ENCODE assay signal across 12 cellular contexts in genomic region chr10:26540601-26541000, GRCh38.
DNase-seq lines count a peak whose midpoint lies in the region; ATAC-seq, FAIRE-seq and TF ChIP-seq lines count a peak whose summit lies in the region.
"Had no signal": no experiment of that assay in that cellular context is flagged by ENCODE, and none has a peak within 500 bp of the region (broad histone marks: within the 10 kb centered on the region; RNA-seq: fewer than 3 reads in every experiment).

No MANE protein-coding gene starts in this region.

- H3K4me1 Mint-ChIP-seq in astrocyte (ENCODE audit: low read depth, unreplicated experiment): peaks cover 8% of the 10 kb centered on the region

- H3K9ac ChIP-seq in astrocyte (ENCODE audit: low read length): no peak overlapping the region

- H3K9me3 ChIP-seq in A549 (no peaks in the 10 kb centered on the region), astrocyte (ENCODE audit: insufficient read depth, low read depth, low read length) (no peaks in the 10 kb centered on the region), mucosa of descending colon (no peaks in the 10 kb centered on the region)

- H3K36me3 ChIP-seq in astrocyte (ENCODE audit: insufficient read depth, low read length) (no peaks in the 10 kb centered on the region), mucosa of descending colon (ENCODE audit: low read depth) (no peaks in the 10 kb centered on the region)

- TF ChIP-seq RAD21 in A549 (conservative IDR thresholded peaks at IDR 0.05 in 1 of 2, IDR thresholded peaks at IDR 0.05 in 1 of 2): no peak

- no peaks in the 10 kb centered on the region for H3K27me3 ChIP-seq in astrocyte (ENCODE audit: insufficient read depth, low read length)

- CTCF ChIA-PET in A549 (lab: Yijun Ruan, JAX): no interaction called here

- TF ChIP-seq POLR2A in A549 (IDR thresholded peaks at IDR 0.05; ENCODE audit: low read length): no peak
- no peak for TF ChIP-seq POLR2A in GM12891 (IDR thresholded peaks at IDR 0.05; ENCODE audit: low read depth, low read length)

- H3K4me2 ChIP-seq in A549 (peak overlapping the region; percentile 22; the same call in 1 of the 3 replicates), astrocyte (ENCODE audit: low read length) (peak overlapping the region; percentile 6)

- FAIRE-seq in A549 (lab: Jason Lieb, UNC): no peak
- peak; percentile 20 for FAIRE-seq in GM12891 (lab: Jason Lieb, UNC)
- no peak for FAIRE-seq in astrocyte (lab: Jason Lieb, UNC)

- no peak overlapping the region for H3K27ac Mint-ChIP-seq in astrocyte (ENCODE audit: unreplicated experiment)

- 38% methylated on average over 5 of the region's 5 CpGs for WGBS in A549 (ENCODE audit: missing lambda C conversion rate)

- TF ChIP-seq CTCF in A549 (IDR thresholded peaks at IDR 0.05) (no peak), astrocyte (IDR thresholded peaks at IDR 0.05; ENCODE audit: insufficient read depth, low read depth, low read length) (no peak), mucosa of descending colon (IDR thresholded peaks at IDR 0.05) (no peak)

- H3K4me3 ChIP-seq in A549 (no peak overlapping the region), astrocyte (ENCODE audit: insufficient read depth, low read depth, low read length) (no peak overlapping the region), mucosa of descending colon (no peak overlapping the region)

- intact Hi-C loops in mucosa of descending colon (cut with DNase I, micrococcal nuclease): no loop called here

- no peak overlapping the region for H3K4me3 Mint-ChIP-seq in astrocyte (ENCODE audit: unreplicated experiment)
- H3K4me3 Mint-ChIP-seq: neural crest cell had no signal

- no peak for TF ChIP-seq EP300 in A549 (IDR thresholded peaks at IDR 0.05)

- H2AFZ ChIP-seq in astrocyte (ENCODE audit: low read depth, low read length): no peak overlapping the region

- H3K9me3 Mint-ChIP-seq in astrocyte (ENCODE audit: unreplicated experiment): no peaks in the 10 kb centered on the region
- H3K9me3 Mint-ChIP-seq: neural crest cell had no signal

- no peak overlapping the region for H3K27ac ChIP-seq in A549
- H3K27ac ChIP-seq in astrocyte (ENCODE audit: low read depth, low read length): no peak overlapping the region

- POLR2A ChIA-PET in A549 (lab: Yijun Ruan, JAX): no interaction called here

- DNase-seq in A549 (ENCODE audit: low read depth in 1 of 2, low spot score in 1 of 2): no peak
- peak; percentile 24 for DNase-seq in GM12891 (ENCODE audit: insufficient read length, low spot score)
- no peak for DNase-seq in astrocyte (ENCODE audit: low read depth)
- no peak for DNase-seq in mucosa of descending colon
- DNase-seq in NCI-H446 (lab: John Stamatoyannopoulos, UW): no peak
- no peak for DNase-seq in effector CD4-positive, alpha-beta T cell
- DNase-seq in NCI-H2107 (lab: John Stamatoyannopoulos, UW): no peak
- DNase-seq: NCI-H1048; SIG-M5; stimulated activated CD4-positive, alpha-beta T cell treated with anti-CD3 and anti-CD28 coated beads, Interleukin-4, amount 100 ng/mL, for 4 hours had no signal

- H3K36me3 Mint-ChIP-seq in astrocyte (ENCODE audit: low read depth, unreplicated experiment): no peaks in the 10 kb centered on the region

- ATAC-seq in A549 (no peak), HG03159 (IDR thresholded peaks at IDR 0.05; ENCODE audit: unreplicated experiment) (peak; percentile 57), mucosa of descending colon (no peak)

- no peaks in the 10 kb centered on the region for H3K79me2 ChIP-seq in astrocyte (ENCODE audit: insufficient read depth, low read length)

- H3K27me3 Mint-ChIP-seq in astrocyte (ENCODE audit: low read depth, unreplicated experiment): no peaks in the 10 kb centered on the region

- 0 out of 3 replicates have a peak, but pooled peaks cover 7% of the 10 kb centered on the region for H3K4me1 ChIP-seq in A549
- no peaks in the 10 kb centered on the region for H3K4me1 ChIP-seq in astrocyte (ENCODE audit: insufficient read depth, low read length)
- H3K4me1 ChIP-seq in mucosa of descending colon (ENCODE audit: low read depth): no peaks in the 10 kb centered on the region

- no peaks in the 10 kb centered on the region for H4K20me1 ChIP-seq in astrocyte (ENCODE audit: insufficient read depth, low read length)

TF ChIP-seq in A549, 52 proteins besides CTCF, POLR2A, EP300 and RAD21:
- TF ChIP-seq USF2 (IDR thresholded peaks at IDR 0.05): no peak
- no peak for TF ChIP-seq MAZ (IDR thresholded peaks at IDR 0.05; ENCODE audit: borderline replicate concordance, low read depth, low read length)
- TF ChIP-seq ATOH8 (CRISPR knock-in tag; IDR thresholded peaks at IDR 0.05; ENCODE audit: low read depth): no peak
- no peak for TF ChIP-seq POLR2AphosphoS2 (conservative IDR thresholded peaks at IDR 0.05; ENCODE audit: low read length)
- TF ChIP-seq CBX8 (IDR thresholded peaks at IDR 0.05): no peak
- TF ChIP-seq RNF2 (IDR thresholded peaks at IDR 0.05; ENCODE audit: borderline replicate concordance, low read depth): no peak
- TF ChIP-seq RFX5 (IDR thresholded peaks at IDR 0.05): no peak
- TF ChIP-seq EHMT2 (IDR thresholded peaks at IDR 0.05; ENCODE audit: low read depth): no peak
- TF ChIP-seq JUN (IDR thresholded peaks at IDR 0.05): no peak
- no peak for TF ChIP-seq MYC (IDR thresholded peaks at IDR 0.05; ENCODE audit: borderline replicate concordance, low read length)
- TF ChIP-seq SMC3 (IDR thresholded peaks at IDR 0.05): no peak
- TF ChIP-seq ZFP36 (IDR thresholded peaks at IDR 0.05; ENCODE audit: borderline replicate concordance, partially characterized antibody): no peak
- TF ChIP-seq NPAS2 (CRISPR knock-in tag; IDR thresholded peaks at IDR 0.05; ENCODE audit: borderline replicate concordance): no peak
- no peak for TF ChIP-seq GATA3 (IDR thresholded peaks at IDR 0.05; ENCODE audit: borderline replicate concordance)
- TF ChIP-seq FOXS1 (CRISPR knock-in tag; IDR thresholded peaks at IDR 0.05): no peak
- TF ChIP-seq MAX (IDR thresholded peaks at IDR 0.05): no peak
- no peak for TF ChIP-seq PHF8 (IDR thresholded peaks at IDR 0.05; ENCODE audit: borderline replicate concordance, low read depth)

TF ChIP-seq in GM12891, 5 proteins besides CTCF, POLR2A, EP300 and RAD21:
- peak; percentile 58 for TF ChIP-seq SPI1 (IDR thresholded peaks at IDR 0.05; ENCODE audit: low read depth, low read length)
- TF ChIP-seq PAX5 (IDR thresholded peaks at IDR 0.05; ENCODE audit: insufficient read depth, low read length, severe bottlenecking): no peak
